33 cellular contexts compared by ENCODE assay signal in the genomic region with DNA sequence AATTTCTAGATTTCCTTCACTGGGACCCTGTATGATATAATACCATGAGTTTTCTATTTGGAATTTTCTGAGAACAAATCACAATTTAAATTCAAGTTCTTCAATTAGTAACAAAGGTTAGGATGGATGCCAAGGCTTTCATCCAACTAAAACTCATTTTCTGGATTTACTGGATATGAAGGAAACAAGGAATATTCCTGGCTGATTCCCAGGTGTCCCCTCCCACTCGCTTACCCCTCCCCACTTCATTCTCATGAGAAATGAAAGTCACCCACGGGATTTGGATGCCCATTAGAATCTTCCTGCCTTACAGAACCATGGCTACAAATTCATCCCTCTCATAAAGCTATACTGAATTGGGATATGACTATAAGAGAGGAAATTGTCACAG. TPM values are rescaled to one million over a fixed set of nuclear protein-coding genes. Genes with fewer than 3 reads are reported as not detected.
"Had no signal": no experiment of that assay in that cellular context is flagged by ENCODE, and none has a peak within 500 bp of the region (broad histone marks: within the 10 kb centered on the region; RNA-seq: fewer than 3 reads in every experiment).

No MANE protein-coding gene starts in this region.

- DNase-seq: activated CD4-positive, alpha-beta memory T cell treated with anti-CD3 and anti-CD28 coated beads for 36 hours; activated CD4-positive, alpha-beta T cell treated with anti-CD3 and anti-CD28 coated beads, Interleukin-2, amount 10 ng/mL, durations not matched to agents 24 days and 14 days; activated CD4-positive, CD25-positive, alpha-beta regulatory T cell treated with anti-CD3 and anti-CD28 coated beads, Interleukin-2, amount 50 U/mL, for 72 hours; activated CD8-positive, alpha-beta memory T cell treated with anti-CD3 and anti-CD28 coated beads, Interleukin-2, amount 50 U/mL, for 4 hours; activated effector memory CD4-positive, alpha-beta T cell treated with anti-CD3 and anti-CD28 coated beads, Interleukin-2, amount 50 U/mL, for 16 hours; activated naive CD4-positive, alpha-beta T cell treated with anti-CD3 and anti-CD28 coated beads for 36 hours; activated naive CD8-positive, alpha-beta T cell treated with anti-CD3 and anti-CD28 coated beads for 36 hours; activated T-cell treated with anti-CD3 and anti-CD28 coated beads, Interleukin-2, amount 50 U/mL, for 1 hour; adrenal gland; central memory CD4-positive, alpha-beta T cell; effector CD4-positive, alpha-beta T cell; esophagus squamous epithelium; foreskin fibroblast; mesendoderm; mucosa of descending colon; naive B cell; nucleus accumbens; pancreas; stimulated activated CD4-positive, alpha-beta T cell treated with anti-CD3 and anti-CD28 coated beads, Interleukin-15, amount 100 ng/mL, for 24 hours; stimulated activated CD4-positive, alpha-beta T cell treated with anti-CD3 and anti-CD28 coated beads, Interleukin-2, amount 100 ng/mL, for 24 hours; stimulated activated naive CD4-positive, alpha-beta T cell treated with Interleukin-2 at 50 U/mL for 16 hours; T-helper 2 cell; testis; transverse colon had no signal

- H3K36me3 ChIP-seq: adrenal gland, ascending aorta, breast epithelium, pancreas, prostate gland, right atrium auricular region, transverse colon had no signal

- ATAC-seq: left lobe of liver, mucosa of descending colon, pancreas had no signal

- H3K4me3 Mint-ChIP-seq: activated CD4-positive, alpha-beta memory T cell treated with anti-CD3 and anti-CD28 coated beads for 36 hours; activated CD4-positive, alpha-beta T cell treated with anti-CD3 and anti-CD28 coated beads, Interleukin-2, amount 10 ng/mL, durations not matched to agents 24 days and 14 days; activated naive CD4-positive, alpha-beta T cell treated with anti-CD3 and anti-CD28 coated beads for 36 hours; activated naive CD8-positive, alpha-beta T cell treated with anti-CD3 and anti-CD28 coated beads for 36 hours; activated T-helper 1 cell treated with anti-CD3 and anti-CD28 coated beads, Interleukin-12 subunit alpha, Interleukin-12 subunit beta, Interleukin-2, Interleukin-4 antibody, amounts not matched to agents 30 ng/mL and 10 ng/mL and 1 ng/mL, durations not matched to agents 14 hours and 24 hours and 36 hours; naive B cell had no signal

- H3K9me3 ChIP-seq: adrenal gland, ascending aorta, breast epithelium, esophagus squamous epithelium, mucosa of descending colon, pancreas, prostate gland, right atrium auricular region, testis, transverse colon had no signal

- H3K27ac Mint-ChIP-seq: activated CD4-positive, alpha-beta memory T cell treated with anti-CD3 and anti-CD28 coated beads for 36 hours; activated CD4-positive, alpha-beta T cell treated with anti-CD3 and anti-CD28 coated beads, Interleukin-2, amount 10 ng/mL, durations not matched to agents 24 days and 14 days; activated naive CD4-positive, alpha-beta T cell treated with anti-CD3 and anti-CD28 coated beads for 36 hours; activated naive CD8-positive, alpha-beta T cell treated with anti-CD3 and anti-CD28 coated beads for 36 hours; activated T-helper 1 cell treated with anti-CD3 and anti-CD28 coated beads, Interleukin-12 subunit alpha, Interleukin-12 subunit beta, Interleukin-2, Interleukin-4 antibody, amounts not matched to agents 30 ng/mL and 10 ng/mL and 1 ng/mL, durations not matched to agents 14 hours and 24 hours and 36 hours had no signal

- H3K4me3 ChIP-seq: adrenal gland, ascending aorta, breast epithelium, esophagus squamous epithelium, lung, mucosa of descending colon, pancreas, prostate gland, right atrium auricular region, testis, transverse colon had no signal

- H3K9me3 Mint-ChIP-seq: activated CD4-positive, alpha-beta memory T cell treated with anti-CD3 and anti-CD28 coated beads for 36 hours; activated CD4-positive, alpha-beta T cell treated with anti-CD3 and anti-CD28 coated beads, Interleukin-2, amount 10 ng/mL, durations not matched to agents 24 days and 14 days; activated naive CD4-positive, alpha-beta T cell treated with anti-CD3 and anti-CD28 coated beads for 36 hours; activated naive CD8-positive, alpha-beta T cell treated with anti-CD3 and anti-CD28 coated beads for 36 hours; activated T-helper 1 cell treated with anti-CD3 and anti-CD28 coated beads, Interleukin-12 subunit alpha, Interleukin-12 subunit beta, Interleukin-2, Interleukin-4 antibody, amounts not matched to agents 30 ng/mL and 10 ng/mL and 1 ng/mL, durations not matched to agents 14 hours and 24 hours and 36 hours; naive B cell had no signal

- H3K4me1 ChIP-seq: pancreas, transverse colon had no signal

- H3K27me3 Mint-ChIP-seq: activated CD4-positive, alpha-beta memory T cell treated with anti-CD3 and anti-CD28 coated beads for 36 hours; activated CD4-positive, alpha-beta T cell treated with anti-CD3 and anti-CD28 coated beads, Interleukin-2, amount 10 ng/mL, durations not matched to agents 24 days and 14 days; activated naive CD8-positive, alpha-beta T cell treated with anti-CD3 and anti-CD28 coated beads for 36 hours; naive B cell had no signal

- H3K27me3 ChIP-seq: adrenal gland, ascending aorta, breast epithelium, esophagus squamous epithelium, pancreas, right atrium auricular region, testis, transverse colon had no signal

- H3K27ac ChIP-seq: ascending aorta, breast epithelium, epithelial cell of prostate, esophagus squamous epithelium, pancreas, prostate gland, right atrium auricular region, transverse colon had no signal

RNA-seq across cellular contexts. Expression of a gene that starts 40.0 kb away (rescaled TPM):
- total RNA-seq: activated CD4-positive, alpha-beta memory T cell treated with anti-CD3 and anti-CD28 coated beads for 36 hours; activated CD4-positive, alpha-beta T cell treated with anti-CD3 and anti-CD28 coated beads, Interleukin-2, amount 10 ng/mL, durations not matched to agents 24 days and 14 days; activated CD8-positive, alpha-beta memory T cell treated with anti-CD3 and anti-CD28 coated beads for 36 hours; activated naive CD4-positive, alpha-beta T cell treated with anti-CD3 and anti-CD28 coated beads for 36 hours; activated naive CD8-positive, alpha-beta T cell treated with anti-CD3 and anti-CD28 coated beads for 36 hours; activated T-helper 1 cell treated with anti-CD3 and anti-CD28 coated beads, Interleukin-12 subunit alpha, Interleukin-12 subunit beta, Interleukin-2, Interleukin-4 antibody, amounts not matched to agents 30 ng/mL and 10 ng/mL and 1 ng/mL, durations not matched to agents 14 hours and 24 hours and 36 hours; adrenal gland; ascending aorta; breast epithelium; esophagus squamous epithelium; left lobe of liver; lung; prostate gland; right atrium auricular region; testis had no signal
